ENCODE assay signal across 14 cellular contexts in genomic region chr9:27382308-27382707, GRCh38.
"Had no signal": no experiment of that assay in that cellular context is flagged by ENCODE, and none has a peak within 500 bp of the region (broad histone marks: within the 10 kb centered on the region; RNA-seq: fewer than 3 reads in every experiment).

No MANE protein-coding gene starts in this region.

- H3K27me3 ChIP-seq: ascending aorta, ovary, thyroid gland had no signal

- DNase-seq: activated CD4-positive, alpha-beta T cell treated with anti-CD3 and anti-CD28 coated beads for 36 hours; activated CD8-positive, alpha-beta memory T cell treated with anti-CD3 and anti-CD28 coated beads, Interleukin-2, amount 50 U/mL, for 4 hours; activated CD8-positive, alpha-beta T cell treated with anti-CD3 and anti-CD28 coated beads for 36 hours; activated naive CD8-positive, alpha-beta T cell treated with anti-CD3 and anti-CD28 coated beads, Interleukin-2, amount 10 ng/mL, durations not matched to agents 7 days and 5 days; activated T-cell treated with anti-CD3 and anti-CD28 coated beads, Interleukin-2, amount 50 U/mL, for 72 hours; effector CD4-positive, alpha-beta T cell; left cardiac atrium; ovary; stimulated activated CD4-positive, alpha-beta T cell treated with anti-CD3 and anti-CD28 coated beads, Interleukin-4, amount 100 ng/mL, for 4 hours; T-cell; thyroid gland had no signal

- H3K27me3 Mint-ChIP-seq: activated CD4-positive, alpha-beta T cell treated with anti-CD3 and anti-CD28 coated beads for 36 hours; activated CD8-positive, alpha-beta T cell treated with anti-CD3 and anti-CD28 coated beads for 36 hours; T-cell had no signal

- H3K4me3 Mint-ChIP-seq: activated CD4-positive, alpha-beta T cell treated with anti-CD3 and anti-CD28 coated beads for 36 hours; activated CD8-positive, alpha-beta T cell treated with anti-CD3 and anti-CD28 coated beads for 36 hours; activated naive CD8-positive, alpha-beta T cell treated with anti-CD3 and anti-CD28 coated beads, Interleukin-2, amount 10 ng/mL, durations not matched to agents 7 days and 5 days; activated T-cell treated with anti-CD3 and anti-CD28 coated beads, Interleukin-2, amount 50 U/mL, for 72 hours; T-cell had no signal

- H3K27ac ChIP-seq: ascending aorta, cardiac muscle cell, ovary, thyroid gland, VCaP had no signal

- H3K36me3 ChIP-seq: ascending aorta, cardiac muscle cell, ovary, thyroid gland had no signal

- H3K27ac Mint-ChIP-seq: activated CD4-positive, alpha-beta T cell treated with anti-CD3 and anti-CD28 coated beads for 36 hours; activated CD8-positive, alpha-beta T cell treated with anti-CD3 and anti-CD28 coated beads for 36 hours; activated naive CD8-positive, alpha-beta T cell treated with anti-CD3 and anti-CD28 coated beads, Interleukin-2, amount 10 ng/mL, durations not matched to agents 7 days and 5 days; activated T-cell treated with anti-CD3 and anti-CD28 coated beads, Interleukin-2, amount 50 U/mL, for 72 hours; T-cell had no signal

- H3K9me3 Mint-ChIP-seq: activated CD8-positive, alpha-beta T cell treated with anti-CD3 and anti-CD28 coated beads for 36 hours; activated naive CD8-positive, alpha-beta T cell treated with anti-CD3 and anti-CD28 coated beads, Interleukin-2, amount 10 ng/mL, durations not matched to agents 7 days and 5 days; activated T-cell treated with anti-CD3 and anti-CD28 coated beads, Interleukin-2, amount 50 U/mL, for 72 hours; T-cell had no signal

- ATAC-seq: activated CD4-positive, alpha-beta T cell treated with anti-CD3 and anti-CD28 coated beads for 36 hours; activated CD8-positive, alpha-beta T cell treated with anti-CD3 and anti-CD28 coated beads for 36 hours; activated T-cell treated with anti-CD3 and anti-CD28 coated beads, Interleukin-2, amount 50 U/mL, for 72 hours; left cardiac atrium; T-cell had no signal

- H3K36me3 Mint-ChIP-seq: T-cell had no signal

- H3K4me3 ChIP-seq: ascending aorta, cardiac muscle cell, ovary, thyroid gland had no signal

- H3K9me3 ChIP-seq: ascending aorta, ovary, thyroid gland had no signal
